8 cellular contexts compared by ENCODE assay signal in the genomic region with DNA sequence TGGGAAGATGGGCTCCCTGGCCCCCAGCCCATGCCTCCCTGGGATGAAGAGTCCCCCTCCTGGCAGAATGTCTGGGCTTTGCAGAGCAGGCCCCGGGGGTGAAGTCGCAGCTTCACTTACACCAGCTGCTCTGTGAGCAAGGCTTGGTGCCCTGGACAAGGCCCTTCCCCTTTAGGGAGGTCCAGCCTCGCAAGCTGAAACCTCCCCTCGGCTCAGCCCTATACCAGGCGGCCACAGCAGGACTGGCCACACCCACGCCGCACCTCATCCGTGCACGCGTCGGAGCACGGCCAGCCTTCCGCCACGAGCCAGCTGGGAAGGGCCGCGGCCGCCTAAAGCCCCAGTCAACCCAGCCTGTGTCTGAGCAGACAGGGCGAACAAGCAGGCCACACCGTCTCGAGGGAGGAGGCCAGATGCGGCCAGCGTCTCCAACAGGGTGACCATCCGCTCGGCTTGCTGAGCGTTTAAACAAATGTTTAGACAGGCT.
DNase-seq lines count a peak whose midpoint lies in the region; ATAC-seq, FAIRE-seq and TF ChIP-seq lines count a peak whose summit lies in the region.

No MANE protein-coding gene starts in this region.

- no peaks in the 10 kb centered on the region for H3K79me2 ChIP-seq in endothelial cell of umbilical vein (ENCODE audit: control insufficient read depth, insufficient read depth, low read length)

- FAIRE-seq in G401.6 (lab: Jason Lieb, UNC) (peak; percentile 90), endothelial cell of umbilical vein (lab: Jason Lieb, UNC) (peak; percentile 88)

- BruUV-seq in endothelial cell of umbilical vein (replicated peaks; lab: Mats Ljungman, UMichigan): no TSS peak

- peak overlapping the region; percentile 37 for H3K4me2 ChIP-seq in endothelial cell of umbilical vein (ENCODE audit: insufficient read depth, low read length)

- in situ Hi-C loops in GM13977 (cut with MboI; ENCODE audit: low pct_unique_long_range_greater_than_20kb, low sequenced_read_pairs, unreplicated experiment): no loop called here

- no peaks in the 10 kb centered on the region for H3K4me1 ChIP-seq in endothelial cell of umbilical vein (ENCODE audit: control insufficient read depth, extremely low read depth, insufficient read depth, low read length)

- intact Hi-C loops in endothelial cell of umbilical vein (cut with micrococcal nuclease): no loop called here

- TF ChIP-seq CTCF in endothelial cell of umbilical vein (IDR thresholded peaks at IDR 0.05; ENCODE audit: extremely low read depth in 1 of 2, insufficient read depth in 1 of 2, low read depth in 1 of 2, low read length in 2 of 2) (no peak), GM13977 (IDR thresholded peaks at IDR 0.05; ENCODE audit: extremely low read depth, insufficient read depth, missing control alignments) (no peak)

- POLR2A ChIA-PET in endothelial cell of umbilical vein (lab: Charles Lee): no interaction called here

- peak overlapping the region; percentile 77 for H2AFZ ChIP-seq in endothelial cell of umbilical vein (ENCODE audit: low read depth, low read length)

- DNase-seq in NCI-H748 (lab: John Stamatoyannopoulos, UW; ENCODE audit: unreplicated experiment) (peak; percentile 95), endothelial cell of umbilical vein (ENCODE audit: low read depth, low spot score) (peak; percentile 83), myocyte (ENCODE audit: low read depth) (peak; percentile 92), GM13977 (ENCODE audit: low spot score) (no peak)

- H3K9ac ChIP-seq in endothelial cell of umbilical vein (replicated peaks; ENCODE audit: extremely low read depth, insufficient read depth, low read length): no peak overlapping the region

- dilution Hi-C loops in endothelial cell of umbilical vein (cut with MboI; ENCODE audit: extremely low pct_ligation_motif_present, low sequenced_read_pairs): no loop called here

- no peaks in the 10 kb centered on the region for H3K27me3 ChIP-seq in endothelial cell of umbilical vein (ENCODE audit: control insufficient read depth in 2 of 2, insufficient read depth in 2 of 2, low read length in 2 of 2)

- CTCF ChIA-PET in endothelial cell of umbilical vein (lab: Charles Lee): interaction anchor here (1.3 to 2.0 kb wide), 2 partner anchors 12 to 174 kb away, joined by 3 to 12 read pairs; no protein-coding TSS in a partner anchor

- H3K36me3 ChIP-seq in endothelial cell of umbilical vein (ENCODE audit: control insufficient read depth in 2 of 2, extremely low read depth in 1 of 2, insufficient read depth in 2 of 2, low read length in 2 of 2): peaks cover 0 to 6% of the 10 kb centered on the region in 2 experiments

- TF ChIP-seq POLR2A in endothelial cell of umbilical vein (IDR thresholded peaks at IDR 0.05; ENCODE audit: low read depth, low read length): no peak

- ATAC-seq in GM19455 (IDR thresholded peaks at IDR 0.05; ENCODE audit: unreplicated experiment) (no peak), HG02870 (IDR thresholded peaks at IDR 0.05; ENCODE audit: unreplicated experiment) (no peak), HG02798 (IDR thresholded peaks at IDR 0.05; ENCODE audit: poor library complexity, unreplicated experiment) (no peak)

- H3K9me1 ChIP-seq in endothelial cell of umbilical vein (replicated peaks; ENCODE audit: control insufficient read depth, extremely low read depth, insufficient read depth, low read length): no peaks in the 10 kb centered on the region

- no peaks in the 10 kb centered on the region for H3K9me3 ChIP-seq in endothelial cell of umbilical vein (replicated peaks; ENCODE audit: control insufficient read depth, insufficient read depth, low read length)

- no peak overlapping the region for H3K4me3 ChIP-seq in endothelial cell of umbilical vein (replicated peaks in 1 of 3; ENCODE audit: insufficient read depth in 1 of 3, low read depth in 1 of 3, low read length in 3 of 3)

- H4K20me1 ChIP-seq in endothelial cell of umbilical vein (replicated peaks; ENCODE audit: control insufficient read depth, extremely low read depth, insufficient read depth, low read length): no peaks in the 10 kb centered on the region

- H3K27ac ChIP-seq in endothelial cell of umbilical vein (ENCODE audit: insufficient read depth, low read depth, low read length): no peak overlapping the region

TF ChIP-seq in endothelial cell of umbilical vein, 7 proteins besides CTCF, POLR2A, EP300 and RAD21:
- TF ChIP-seq EZH2 (IDR thresholded peaks at IDR 0.05; ENCODE audit: borderline replicate concordance, low read depth, low read length, severe bottlenecking) (no peak), POLR2AphosphoS5 (IDR thresholded peaks at IDR 0.05; ENCODE audit: insufficient read depth, low read depth, low read length) (peak; percentile 64)
